8 cellular contexts compared by ENCODE assay signal in the genomic region with DNA sequence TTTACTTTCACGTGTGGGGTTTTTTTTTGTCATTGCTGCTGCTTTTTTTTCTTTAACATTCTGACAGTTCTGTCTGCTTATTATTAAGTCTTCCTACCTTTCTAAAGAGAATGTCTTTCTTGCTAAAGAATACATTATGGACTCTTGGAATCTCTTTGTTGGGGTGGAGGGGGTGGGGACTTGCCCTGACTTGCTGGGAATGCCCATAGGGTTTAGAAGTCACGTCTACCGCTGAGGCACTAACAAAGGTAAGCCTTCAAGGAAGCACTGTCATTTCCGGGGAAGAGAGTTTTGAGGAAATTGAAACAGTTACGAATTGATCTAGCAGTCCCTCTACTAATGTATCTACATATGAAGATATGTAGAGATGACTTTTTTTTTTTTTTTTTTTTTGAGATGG. TPM values are rescaled to one million over a fixed set of nuclear protein-coding genes. Genes with fewer than 3 reads are reported as not detected.
A peak's percentile ranks its signal among the peaks of the same experiment; 100 is the strongest.
DNase-seq lines count a peak whose midpoint lies in the region; ATAC-seq, FAIRE-seq and TF ChIP-seq lines count a peak whose summit lies in the region.

No MANE protein-coding gene starts in this region.

- H3K79me1 ChIP-seq in mesenchymal stem cell (replicated peaks; ENCODE audit: low read length, poor library complexity, severe bottlenecking) = peaks cover 16% of the 10 kb centered on the region

- H3K9me3 ChIP-seq in mesenchymal stem cell (ENCODE audit: control insufficient read depth, low read length) (no peaks in the 10 kb centered on the region), upper lobe of left lung (no peaks in the 10 kb centered on the region)

- peak; percentile 79 for DNase-seq in activated effector memory CD4-positive, alpha-beta T cell treated with anti-CD3 and anti-CD28 coated beads, Interleukin-2, amount 50 U/mL, for 16 hours
- no peak for DNase-seq in activated effector memory CD4-positive, alpha-beta T cell treated with Interleukin-2 at 50 U/mL for 16 hours
- DNase-seq in activated naive CD8-positive, alpha-beta T cell treated with anti-CD3 and anti-CD28 coated beads, Interleukin-2, amount 10 ng/mL, durations not matched to agents 7 days and 5 days = no peak
- no peak for DNase-seq in mesenchymal stem cell
- DNase-seq in upper lobe of left lung = no peak
- DNase-seq in GM19239 (ENCODE audit: insufficient read length, low spot score) = no peak
- no peak for DNase-seq in hippocampal formation (lab: John Stamatoyannopoulos, UW)

- peak overlapping the region; percentile 92 for H3K9ac ChIP-seq in mesenchymal stem cell (ENCODE audit: low read length)

- TF ChIP-seq CTCF in upper lobe of left lung (IDR thresholded peaks at IDR 0.05) = no peak

- H4K8ac ChIP-seq in mesenchymal stem cell (ENCODE audit: low read length) = no peak overlapping the region

- no peak overlapping the region for H2AK5ac ChIP-seq in mesenchymal stem cell (ENCODE audit: low read length, severe bottlenecking)

- no peak for ATAC-seq in activated naive CD8-positive, alpha-beta T cell treated with anti-CD3 and anti-CD28 coated beads, Interleukin-2, amount 10 ng/mL, durations not matched to agents 7 days and 5 days (ENCODE audit: low read depth)
- ATAC-seq in upper lobe of left lung (ENCODE audit: low FRiP score in 2 of 2) (no peak), GM19397 (IDR thresholded peaks at IDR 0.05; ENCODE audit: unreplicated experiment) (no peak)

- no peak overlapping the region for H2BK12ac ChIP-seq in mesenchymal stem cell (ENCODE audit: low read length in 2 of 2)

- H3K36me3 ChIP-seq in mesenchymal stem cell (ENCODE audit: control insufficient read depth in 1 of 2, insufficient read depth in 2 of 2, low read depth in 1 of 2, low read length in 2 of 2) (peaks cover 21 to 59% of the 10 kb centered on the region in 2 experiments), upper lobe of left lung (peaks cover 0 to 27% (median 17%) of the 10 kb centered on the region in 4 donors)

- H3K27ac ChIP-seq in mesenchymal stem cell (ENCODE audit: low read length, poor library complexity, severe bottlenecking) (peak overlapping the region; percentile 64), upper lobe of left lung (peak overlapping the region; percentile 64 to 73 (median 68))

- H4K91ac ChIP-seq in mesenchymal stem cell (ENCODE audit: low read length) = no peak overlapping the region

- peaks cover 59% of the 10 kb centered on the region for H3K4me1 Mint-ChIP-seq in activated naive CD8-positive, alpha-beta T cell treated with anti-CD3 and anti-CD28 coated beads, Interleukin-2, amount 10 ng/mL, durations not matched to agents 7 days and 5 days

- no peak overlapping the region for H3K4ac ChIP-seq in mesenchymal stem cell (ENCODE audit: low read depth in 1 of 2, low read length in 2 of 2)

- H3K9me3 Mint-ChIP-seq in activated naive CD8-positive, alpha-beta T cell treated with anti-CD3 and anti-CD28 coated beads, Interleukin-2, amount 10 ng/mL, durations not matched to agents 7 days and 5 days = no peaks in the 10 kb centered on the region

- H2AFZ ChIP-seq in mesenchymal stem cell (ENCODE audit: low read depth, low read length) = no peak overlapping the region

- WGBS in mesenchymal stem cell = 37% methylated on average over 3 of the region's 5 CpGs
- WGBS in upper lobe of left lung, 2 donors = 27 to 35% methylated on average over 5 of the region's 5 CpGs

- H3K18ac ChIP-seq in mesenchymal stem cell (ENCODE audit: low read depth in 1 of 2, low read length in 2 of 2) = no peak overlapping the region

- H3K14ac ChIP-seq in mesenchymal stem cell (ENCODE audit: low read length in 2 of 2) = no peak overlapping the region

- FAIRE-seq in GM19239 (lab: Jason Lieb, UNC) = no peak

- no peak overlapping the region for H2BK120ac ChIP-seq in mesenchymal stem cell (ENCODE audit: low read depth, low read length)

- H3K27me3 ChIP-seq in mesenchymal stem cell (ENCODE audit: control insufficient read depth in 1 of 2, insufficient read depth in 1 of 2, low read length in 2 of 2) = no peaks in the 10 kb centered on the region
- H3K27me3 ChIP-seq in upper lobe of left lung = no peaks in the 10 kb centered on the region

- peak overlapping the region; percentile 88 for H3K27ac Mint-ChIP-seq in activated naive CD8-positive, alpha-beta T cell treated with anti-CD3 and anti-CD28 coated beads, Interleukin-2, amount 10 ng/mL, durations not matched to agents 7 days and 5 days

- TF ChIP-seq POLR2A in upper lobe of left lung (IDR thresholded peaks at IDR 0.05) = no peak

- H3K4me3 Mint-ChIP-seq in activated naive CD8-positive, alpha-beta T cell treated with anti-CD3 and anti-CD28 coated beads, Interleukin-2, amount 10 ng/mL, durations not matched to agents 7 days and 5 days = peak overlapping the region; percentile 80

- H3K23ac ChIP-seq in mesenchymal stem cell (ENCODE audit: low read length in 2 of 2) = no peak overlapping the region

- H3K4me1 ChIP-seq in mesenchymal stem cell (ENCODE audit: control insufficient read depth, insufficient read depth, low read depth, low read length) = peaks cover 40% of the 10 kb centered on the region
- H3K4me1 ChIP-seq in upper lobe of left lung = peaks cover 45 to 59% (median 54%) of the 10 kb centered on the region in 4 donors

- H3K4me3 ChIP-seq in mesenchymal stem cell (ENCODE audit: insufficient read depth in 1 of 2, low read depth in 1 of 2, low read length in 2 of 2) (peak overlapping the region in 1 of 2 experiments; percentile 63), upper lobe of left lung (no peak overlapping the region)

- H3K4me2 ChIP-seq in mesenchymal stem cell (ENCODE audit: low read length, poor library complexity, severe bottlenecking) = peak overlapping the region; percentile 45

- H3K27me3 Mint-ChIP-seq in activated naive CD8-positive, alpha-beta T cell treated with anti-CD3 and anti-CD28 coated beads, Interleukin-2, amount 10 ng/mL, durations not matched to agents 7 days and 5 days = no peaks in the 10 kb centered on the region

- peaks cover 26% of the 10 kb centered on the region for H3K36me3 Mint-ChIP-seq in activated naive CD8-positive, alpha-beta T cell treated with anti-CD3 and anti-CD28 coated beads, Interleukin-2, amount 10 ng/mL, durations not matched to agents 7 days and 5 days

- no peak overlapping the region for H2BK5ac ChIP-seq in mesenchymal stem cell (ENCODE audit: low read depth, low read length, poor library complexity, severe bottlenecking)

- no peak for TF ChIP-seq EP300 in upper lobe of left lung (IDR thresholded peaks at IDR 0.05)

- POLR2A ChIA-PET in activated naive CD8-positive, alpha-beta T cell treated with anti-CD3 and anti-CD28 coated beads, Interleukin-2, amount 10 ng/mL, durations not matched to agents 7 days and 5 days (lab: Charles Lee) = no interaction called here

- H2BK15ac ChIP-seq in mesenchymal stem cell (ENCODE audit: low read depth, poor library complexity, severe bottlenecking) = no peak overlapping the region

RNA-seq across cellular contexts. Expression of gene CD99, which starts 19.4 kb away (rescaled TPM):
- 100 to 1,000 TPM; 255 to 256 TPM for total RNA-seq in activated naive CD8-positive, alpha-beta T cell treated with anti-CD3 and anti-CD28 coated beads, Interleukin-2, amount 10 ng/mL, durations not matched to agents 7 days and 5 days
- 955 TPM for polyA plus RNA-seq in mesenchymal stem cell (2013, experiment 1 of 2)
- polyA plus RNA-seq in mesenchymal stem cell (2013, experiment 2 of 2) = 984 TPM
- 100 to 1,000 TPM; 135 to 300 (median 233) TPM for total RNA-seq in upper lobe of left lung

RNA-seq across cellular contexts. Expression of gene XG, which starts 41.3 kb away (rescaled TPM):
- under 1 TPM in 1 of 2 experiments, not detected in 1; 0.43 TPM for total RNA-seq in activated naive CD8-positive, alpha-beta T cell treated with anti-CD3 and anti-CD28 coated beads, Interleukin-2, amount 10 ng/mL, durations not matched to agents 7 days and 5 days
- polyA plus RNA-seq in mesenchymal stem cell (2013, experiment 1 of 2) = 0.01 TPM
- not detected for polyA plus RNA-seq in mesenchymal stem cell (2013, experiment 2 of 2)
- total RNA-seq in upper lobe of left lung = under 1 TPM in 2 of 6 donors, not detected in 4; 0.69 to 0.81 TPM
